10 cellular contexts compared by ENCODE assay signal in the genomic region with DNA sequence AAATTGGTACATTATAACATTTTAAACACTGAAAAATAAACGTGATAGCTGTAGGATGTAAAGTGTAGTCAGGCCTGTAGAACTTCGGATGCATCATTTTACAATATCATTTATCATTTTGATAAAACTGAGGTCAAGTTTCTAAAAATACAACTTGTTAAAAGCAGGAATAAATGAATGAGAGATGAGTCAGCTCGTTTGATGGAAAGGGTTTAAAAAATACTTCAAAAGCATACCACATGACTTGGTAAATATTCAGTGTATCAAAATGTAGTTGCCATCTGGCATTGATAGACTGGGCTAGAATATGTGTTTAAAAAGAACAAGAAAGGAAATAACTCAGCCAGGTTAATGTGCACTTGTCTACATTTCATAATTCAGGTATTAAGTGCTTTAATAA.
A peak's percentile ranks its signal among the peaks of the same experiment; 100 is the strongest.
DNase-seq lines count a peak whose midpoint lies in the region; ATAC-seq, FAIRE-seq and TF ChIP-seq lines count a peak whose summit lies in the region.
"Had no signal": no experiment of that assay in that cellular context is flagged by ENCODE, and none has a peak within 500 bp of the region (broad histone marks: within the 10 kb centered on the region; RNA-seq: fewer than 3 reads in every experiment).

No MANE protein-coding gene starts in this region.

- no peak overlapping the region for H3K4me3 ChIP-seq in fibroblast of mammary gland (ENCODE audit: control insufficient read depth, low read depth, low read length)

- TF ChIP-seq CTCF in fibroblast of mammary gland (conservative IDR thresholded peaks at IDR 0.05; ENCODE audit: control insufficient read depth, insufficient read depth, low read depth, low read length) (no peak), GM13977 (IDR thresholded peaks at IDR 0.05; ENCODE audit: extremely low read depth, insufficient read depth, missing control alignments) (no peak)

- no peak for ATAC-seq in HG02678 (IDR thresholded peaks at IDR 0.05; ENCODE audit: unreplicated experiment)
- ATAC-seq: activated CD8-positive, alpha-beta T cell treated with anti-CD3 and anti-CD28 coated beads for 36 hours had no signal

- peak; percentile 83 for FAIRE-seq in RCC 7860 (lab: Jason Lieb, UNC)

- DNase-seq in EH (ENCODE audit: low read depth) (peak; percentile 75), RCC 7860 (ENCODE audit: low spot score) (peak; percentile 49), fibroblast of mammary gland (ENCODE audit: low read depth) (peak; percentile 75), pulmonary artery endothelial cell (ENCODE audit: low read depth, low spot score) (peak; percentile 2), GM13977 (ENCODE audit: low spot score) (no peak), nucleus accumbens (lab: John Stamatoyannopoulos, UW) (no peak), activated T-cell treated with anti-CD3 and anti-CD28 coated beads for 4 hours (no peak)
- DNase-seq: activated CD8-positive, alpha-beta T cell treated with anti-CD3 and anti-CD28 coated beads for 36 hours; NCI-H2029 treated with DMSO at 0.1 percent for 48 hours had no signal

- in situ Hi-C loops in GM13977 (cut with MboI; ENCODE audit: low pct_unique_long_range_greater_than_20kb, low sequenced_read_pairs, unreplicated experiment) = no loop called here

Comparison
In these comparisons a context has a peak if more than half of its experiments do, and no peak if none do; other contexts are left out.
1. DNase-seq: peak in EH (single experiment), RCC 7860 (single experiment), fibroblast of mammary gland (single experiment) and pulmonary artery endothelial cell (single experiment); none in GM13977 (single experiment), nucleus accumbens (0 of 56) and activated T-cell treated with anti-CD3 and anti-CD28 coated beads for 4 hours (single experiment).